24 cellular contexts compared by ENCODE assay signal in the genomic region with DNA sequence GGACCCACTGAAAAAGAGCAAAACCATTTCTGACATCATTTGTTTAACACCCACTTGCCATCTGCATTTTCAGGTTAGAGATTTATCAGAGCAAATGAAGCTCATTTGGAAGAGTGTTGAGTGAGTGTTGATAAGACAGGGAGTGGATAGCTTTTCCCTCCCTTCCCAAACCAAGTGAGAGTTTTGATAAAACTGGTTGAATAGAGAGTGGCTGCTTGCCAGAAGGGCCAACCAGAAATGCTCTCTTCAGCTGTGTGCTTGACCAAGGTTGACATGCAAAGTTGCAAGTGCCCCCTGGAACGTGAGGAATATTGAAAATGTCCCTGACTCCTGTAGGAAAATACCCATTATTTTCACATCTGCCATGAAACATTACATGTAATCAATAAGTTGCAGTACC.
"Had no signal": no experiment of that assay in that cellular context is flagged by ENCODE, and none has a peak within 500 bp of the region (broad histone marks: within the 10 kb centered on the region; RNA-seq: fewer than 3 reads in every experiment).

No MANE protein-coding gene starts in this region.

- H3K4me3 ChIP-seq: SJCRH30, SK-N-MC had no signal

- H3K27me3 ChIP-seq: brain microvascular endothelial cell, SJCRH30 had no signal

- H3K36me3 ChIP-seq: brain microvascular endothelial cell, SJCRH30 had no signal

- DNase-seq: activated CD4-positive, alpha-beta T cell treated with anti-CD3 and anti-CD28 coated beads, Interleukin-2, amount 10 ng/mL, durations not matched to agents 24 days and 14 days; activated CD4-positive, alpha-beta T cell treated with anti-CD3 and anti-CD28 coated beads, Interleukin-2, amount 50 U/mL, for 4 hours; activated CD8-positive, alpha-beta T cell treated with anti-CD3 and anti-CD28 coated beads for 36 hours; activated effector memory CD4-positive, alpha-beta T cell treated with anti-CD3 and anti-CD28 coated beads, Interleukin-2, amount 50 U/mL, for 16 hours; activated naive CD4-positive, alpha-beta T cell; activated naive CD4-positive, alpha-beta T cell treated with anti-CD3 and anti-CD28 coated beads, Interleukin-2, amount 50 U/mL, for 16 hours; activated naive CD8-positive, alpha-beta T cell treated with anti-CD3 and anti-CD28 coated beads for 36 hours; activated T-cell treated with anti-CD3 and anti-CD28 coated beads, Interleukin-2, amount 50 U/mL, for 1 hour; activated T-cell treated with anti-CD3 and anti-CD28 coated beads, Interleukin-2, amount 50 U/mL, for 72 hours; amniotic stem cell; aorta; brain microvascular endothelial cell; Karpas-422; KBM-7; NCI-H1436 treated with DMSO at 0.1 percent for 48 hours; NCI-H187; NCI-H2029 treated with DMSO at 0.1 percent for 48 hours; NCI-H446; NCI-H510A treated with DMSO at 0.1 percent for 48 hours; OCI-M1; SHP77; SJCRH30; T1000 had no signal

- H3K9me3 ChIP-seq: SJCRH30 had no signal

- H3K4me1 ChIP-seq: SJCRH30 had no signal

- H3K27ac ChIP-seq: brain microvascular endothelial cell, SJCRH30, SK-N-MC had no signal
